Comparison of ENCODE assay signal across 1 cellular context in the genomic region with DNA sequence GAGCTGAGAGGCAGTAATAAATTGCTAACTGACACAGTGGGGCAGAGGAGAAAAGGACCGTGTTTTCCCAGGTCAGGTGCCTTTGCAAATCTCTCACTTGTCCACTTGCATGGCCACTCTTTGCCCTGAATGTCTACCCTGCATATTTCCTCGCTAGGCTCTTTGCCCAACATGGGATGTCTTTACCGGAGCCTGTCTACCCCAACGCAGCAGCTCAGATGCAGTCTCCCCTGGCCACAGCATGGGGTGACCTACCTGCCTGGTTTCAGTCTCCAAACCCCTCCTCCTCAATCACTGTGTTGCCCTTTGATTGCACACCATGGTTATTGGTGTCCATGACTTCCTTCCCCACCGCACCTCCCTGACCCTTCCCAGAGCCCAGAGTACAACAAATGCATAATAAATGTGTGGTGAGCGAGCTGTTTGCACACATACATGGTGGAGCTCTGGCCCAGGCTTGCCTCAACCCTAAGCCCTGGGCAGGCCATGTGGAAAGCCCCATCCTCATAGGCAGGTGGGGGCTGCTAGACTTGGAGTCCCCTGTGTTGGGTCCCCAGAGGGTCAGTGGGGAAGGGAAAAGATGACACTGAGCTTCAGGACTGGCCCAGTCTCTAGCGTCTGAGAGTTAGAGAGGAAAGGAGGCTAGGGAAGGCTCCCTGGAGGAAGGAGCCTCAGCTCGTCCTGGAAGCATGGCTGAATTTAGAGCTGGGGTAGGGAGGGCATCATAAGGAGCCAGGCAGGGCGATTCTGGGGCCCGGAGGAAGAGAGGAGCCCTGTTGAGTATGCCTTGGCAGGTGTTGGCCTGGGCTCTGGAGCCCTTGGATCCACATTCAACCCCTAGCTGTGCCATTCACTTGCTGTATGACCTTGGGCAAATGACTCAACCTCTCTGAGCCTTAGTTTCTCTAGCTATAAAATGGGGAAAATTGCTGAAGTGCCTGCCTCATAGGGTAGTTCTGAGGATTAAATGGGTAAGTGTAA.
TF ChIP-seq lines count a peak whose summit lies in the region.

No MANE protein-coding gene starts in this region.

TF ChIP-seq in HepG2, 621 proteins besides CTCF, POLR2A, EP300 and RAD21 (continues in another document):
- TF ChIP-seq ZNF766 (CRISPR knock-in tag; IDR thresholded peaks at IDR 0.05; ENCODE audit: borderline replicate concordance), result 0 out of 2 replicates have a peak, but pooled peaks have one; percentile 6
- TF ChIP-seq SOX6 (IDR thresholded peaks at IDR 0.05), result no peak
- TF ChIP-seq SOX6 (CRISPR knock-in tag; IDR thresholded peaks at IDR 0.05), result no peak
- no peak for TF ChIP-seq ZNF180 (CRISPR knock-in tag; IDR thresholded peaks at IDR 0.05; ENCODE audit: borderline replicate concordance, low read depth)
- TF ChIP-seq, protein P1, sequence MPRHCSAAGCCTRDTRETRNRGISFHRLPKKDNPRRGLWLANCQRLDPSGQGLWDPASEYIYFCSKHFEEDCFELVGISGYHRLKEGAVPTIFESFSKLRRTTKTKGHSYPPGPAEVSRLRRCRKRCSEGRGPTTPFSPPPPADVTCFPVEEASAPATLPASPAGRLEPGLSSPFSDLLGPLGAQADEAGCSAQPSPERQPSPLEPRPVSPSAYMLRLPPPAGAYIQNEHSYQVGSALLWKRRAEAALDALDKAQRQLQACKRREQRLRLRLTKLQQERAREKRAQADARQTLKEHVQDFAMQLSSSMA (CRISPR knock-in tag; IDR thresholded peaks at IDR 0.05), result no peak
- TF ChIP-seq SMARCE1 (IDR thresholded peaks at IDR 0.05; ENCODE audit: borderline replicate concordance), result no peak
- TF ChIP-seq LCORL (IDR thresholded peaks at IDR 0.05), result no peak
- TF ChIP-seq LCORL (CRISPR knock-in tag; IDR thresholded peaks at IDR 0.05), result peak; percentile 36; the same call in 1 of the 2 replicates
- peak; percentile 41; the same call in 1 of the 2 replicates for TF ChIP-seq ZNF878 (CRISPR knock-in tag; IDR thresholded peaks at IDR 0.05)
- TF ChIP-seq, protein P2, sequence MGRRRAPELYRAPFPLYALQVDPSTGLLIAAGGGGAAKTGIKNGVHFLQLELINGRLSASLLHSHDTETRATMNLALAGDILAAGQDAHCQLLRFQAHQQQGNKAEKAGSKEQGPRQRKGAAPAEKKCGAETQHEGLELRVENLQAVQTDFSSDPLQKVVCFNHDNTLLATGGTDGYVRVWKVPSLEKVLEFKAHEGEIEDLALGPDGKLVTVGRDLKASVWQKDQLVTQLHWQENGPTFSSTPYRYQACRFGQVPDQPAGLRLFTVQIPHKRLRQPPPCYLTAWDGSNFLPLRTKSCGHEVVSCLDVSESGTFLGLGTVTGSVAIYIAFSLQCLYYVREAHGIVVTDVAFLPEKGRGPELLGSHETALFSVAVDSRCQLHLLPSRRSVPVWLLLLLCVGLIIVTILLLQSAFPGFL (CRISPR knock-in tag; IDR thresholded peaks at IDR 0.05), result no peak
- no peak for TF ChIP-seq ZNF142 (CRISPR knock-in tag; IDR thresholded peaks at IDR 0.05)
- TF ChIP-seq, protein P3, sequence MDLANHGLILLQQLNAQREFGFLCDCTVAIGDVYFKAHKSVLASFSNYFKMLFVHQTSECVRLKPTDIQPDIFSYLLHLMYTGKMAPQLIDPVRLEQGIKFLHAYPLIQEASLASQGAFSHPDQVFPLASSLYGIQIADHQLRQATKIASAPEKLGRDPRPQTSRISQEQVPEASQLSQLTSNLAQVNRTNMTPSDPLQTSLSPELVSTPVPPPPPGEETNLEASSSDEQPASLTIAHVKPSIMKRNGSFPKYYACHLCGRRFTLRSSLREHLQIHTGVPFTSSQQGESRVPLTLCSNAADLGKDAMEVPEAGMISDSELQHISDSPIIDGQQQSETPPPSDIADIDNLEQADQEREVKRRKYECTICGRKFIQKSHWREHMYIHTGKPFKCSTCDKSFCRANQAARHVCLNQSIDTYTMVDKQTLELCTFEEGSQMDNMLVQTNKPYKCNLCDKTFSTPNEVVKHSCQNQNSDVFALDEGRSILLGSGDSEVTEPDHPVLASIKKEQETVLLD (CRISPR knock-in tag; IDR thresholded peaks at IDR 0.05; ENCODE audit: low read depth), result no peak
- TF ChIP-seq ZNF256 (CRISPR knock-in tag; conservative IDR thresholded peaks at IDR 0.05), result no peak
- TF ChIP-seq, protein P4, sequence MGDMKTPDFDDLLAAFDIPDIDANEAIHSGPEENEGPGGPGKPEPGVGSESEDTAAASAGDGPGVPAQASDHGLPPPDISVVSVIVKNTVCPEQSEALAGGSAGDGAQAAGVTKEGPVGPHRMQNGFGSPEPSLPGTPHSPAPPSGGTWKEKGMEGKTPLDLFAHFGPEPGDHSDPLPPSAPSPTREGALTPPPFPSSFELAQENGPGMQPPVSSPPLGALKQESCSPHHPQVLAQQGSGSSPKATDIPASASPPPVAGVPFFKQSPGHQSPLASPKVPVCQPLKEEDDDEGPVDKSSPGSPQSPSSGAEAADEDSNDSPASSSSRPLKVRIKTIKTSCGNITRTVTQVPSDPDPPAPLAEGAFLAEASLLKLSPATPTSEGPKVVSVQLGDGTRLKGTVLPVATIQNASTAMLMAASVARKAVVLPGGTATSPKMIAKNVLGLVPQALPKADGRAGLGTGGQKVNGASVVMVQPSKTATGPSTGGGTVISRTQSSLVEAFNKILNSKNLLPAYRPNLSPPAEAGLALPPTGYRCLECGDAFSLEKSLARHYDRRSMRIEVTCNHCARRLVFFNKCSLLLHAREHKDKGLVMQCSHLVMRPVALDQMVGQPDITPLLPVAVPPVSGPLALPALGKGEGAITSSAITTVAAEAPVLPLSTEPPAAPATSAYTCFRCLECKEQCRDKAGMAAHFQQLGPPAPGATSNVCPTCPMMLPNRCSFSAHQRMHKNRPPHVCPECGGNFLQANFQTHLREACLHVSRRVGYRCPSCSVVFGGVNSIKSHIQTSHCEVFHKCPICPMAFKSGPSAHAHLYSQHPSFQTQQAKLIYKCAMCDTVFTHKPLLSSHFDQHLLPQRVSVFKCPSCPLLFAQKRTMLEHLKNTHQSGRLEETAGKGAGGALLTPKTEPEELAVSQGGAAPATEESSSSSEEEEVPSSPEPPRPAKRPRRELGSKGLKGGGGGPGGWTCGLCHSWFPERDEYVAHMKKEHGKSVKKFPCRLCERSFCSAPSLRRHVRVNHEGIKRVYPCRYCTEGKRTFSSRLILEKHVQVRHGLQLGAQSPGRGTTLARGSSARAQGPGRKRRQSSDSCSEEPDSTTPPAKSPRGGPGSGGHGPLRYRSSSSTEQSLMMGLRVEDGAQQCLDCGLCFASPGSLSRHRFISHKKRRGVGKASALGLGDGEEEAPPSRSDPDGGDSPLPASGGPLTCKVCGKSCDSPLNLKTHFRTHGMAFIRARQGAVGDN (CRISPR knock-in tag; IDR thresholded peaks at IDR 0.05), result 0 out of 2 replicates have a peak, but pooled peaks have one; percentile 1
- 0 out of 2 replicates have a peak, but pooled peaks have one; percentile 60 for TF ChIP-seq NRL (CRISPR knock-in tag; IDR thresholded peaks at IDR 0.05; ENCODE audit: borderline replicate concordance)
- no peak for TF ChIP-seq ZBTB42 (CRISPR knock-in tag; IDR thresholded peaks at IDR 0.05)
- TF ChIP-seq YY1 (IDR thresholded peaks at IDR 0.05; ENCODE audit: insufficient read depth, insufficient replicate concordance, low read depth, low read length), result no peak
- TF ChIP-seq, protein P5, sequence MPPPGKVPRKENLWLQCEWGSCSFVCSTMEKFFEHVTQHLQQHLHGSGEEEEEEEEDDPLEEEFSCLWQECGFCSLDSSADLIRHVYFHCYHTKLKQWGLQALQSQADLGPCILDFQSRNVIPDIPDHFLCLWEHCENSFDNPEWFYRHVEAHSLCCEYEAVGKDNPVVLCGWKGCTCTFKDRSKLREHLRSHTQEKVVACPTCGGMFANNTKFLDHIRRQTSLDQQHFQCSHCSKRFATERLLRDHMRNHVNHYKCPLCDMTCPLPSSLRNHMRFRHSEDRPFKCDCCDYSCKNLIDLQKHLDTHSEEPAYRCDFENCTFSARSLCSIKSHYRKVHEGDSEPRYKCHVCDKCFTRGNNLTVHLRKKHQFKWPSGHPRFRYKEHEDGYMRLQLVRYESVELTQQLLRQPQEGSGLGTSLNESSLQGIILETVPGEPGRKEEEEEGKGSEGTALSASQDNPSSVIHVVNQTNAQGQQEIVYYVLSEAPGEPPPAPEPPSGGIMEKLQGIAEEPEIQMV (CRISPR knock-in tag; IDR thresholded peaks at IDR 0.05; ENCODE audit: low read depth), result no peak
- no peak for TF ChIP-seq ZNF275 (CRISPR knock-in tag; IDR thresholded peaks at IDR 0.05; ENCODE audit: borderline replicate concordance)
- no peak for TF ChIP-seq ZNF562 (CRISPR knock-in tag; IDR thresholded peaks at IDR 0.05; ENCODE audit: borderline replicate concordance)
- no peak for TF ChIP-seq NONO (IDR thresholded peaks at IDR 0.05)
- 0 out of 2 replicates have a peak, but pooled peaks have one; percentile 1 for TF ChIP-seq NONO (CRISPR knock-in tag; conservative IDR thresholded peaks at IDR 0.05)
- TF ChIP-seq ATRX (CRISPR knock-in tag; IDR thresholded peaks at IDR 0.05; ENCODE audit: borderline replicate concordance), result no peak
- 0 out of 2 replicates have a peak, but pooled peaks have one; percentile 22 for TF ChIP-seq ZNF607 (CRISPR knock-in tag; IDR thresholded peaks at IDR 0.05; ENCODE audit: borderline replicate concordance)
- TF ChIP-seq ZNF558 (CRISPR knock-in tag; IDR thresholded peaks at IDR 0.05; ENCODE audit: borderline replicate concordance), result no peak
- peak; percentile 73 for TF ChIP-seq POLR2G (IDR thresholded peaks at IDR 0.05; ENCODE audit: low read depth, low read length)
- TF ChIP-seq PAWR (CRISPR knock-in tag; IDR thresholded peaks at IDR 0.05; ENCODE audit: borderline replicate concordance), result no peak; the same call in 1 of the 2 replicates
- TF ChIP-seq ZNF616 (CRISPR knock-in tag; IDR thresholded peaks at IDR 0.05; ENCODE audit: low read depth), result no peak
- peak; percentile 45; the same call in 1 of the 2 replicates for TF ChIP-seq ZNF333 (CRISPR knock-in tag; IDR thresholded peaks at IDR 0.05; ENCODE audit: borderline replicate concordance)
- no peak for TF ChIP-seq SIX4 (CRISPR knock-in tag; IDR thresholded peaks at IDR 0.05)
- TF ChIP-seq POLR2AphosphoS2 (IDR thresholded peaks at IDR 0.05; ENCODE audit: low read depth, low read length), result 0 out of 2 replicates have a peak, but pooled peaks have one; percentile 43
- no peak; the same call in 1 of the 2 replicates for TF ChIP-seq TMF1 (CRISPR knock-in tag; IDR thresholded peaks at IDR 0.05; ENCODE audit: low read depth)
- no peak for TF ChIP-seq ZSCAN9 (CRISPR knock-in tag; IDR thresholded peaks at IDR 0.05; ENCODE audit: borderline replicate concordance)
- no peak for TF ChIP-seq SMYD3 (CRISPR knock-in tag; IDR thresholded peaks at IDR 0.05)
- TF ChIP-seq STAT5B (CRISPR knock-in tag; IDR thresholded peaks at IDR 0.05), result 0 out of 2 replicates have a peak, but pooled peaks have one; percentile 13
- TF ChIP-seq TCF7L2 (IDR thresholded peaks at IDR 0.05; ENCODE audit: low read depth, low read length), result no peak
- no peak for TF ChIP-seq CCDC6 (CRISPR knock-in tag; IDR thresholded peaks at IDR 0.05)
- peak; percentile 51 for TF ChIP-seq POLR2AphosphoS5 (IDR thresholded peaks at IDR 0.05; ENCODE audit: low read depth, low read length)
- TF ChIP-seq HOXA9 (CRISPR knock-in tag; IDR thresholded peaks at IDR 0.05; ENCODE audit: borderline replicate concordance), result no peak
- no peak for TF ChIP-seq PAX8 (CRISPR knock-in tag; IDR thresholded peaks at IDR 0.05; ENCODE audit: borderline replicate concordance)
- TF ChIP-seq TBL1XR1 (IDR thresholded peaks at IDR 0.05; ENCODE audit: borderline replicate concordance, low read length, partially characterized antibody), result no peak
- TF ChIP-seq ZSCAN29 (CRISPR knock-in tag; conservative IDR thresholded peaks at IDR 0.05), result no peak
- TF ChIP-seq ZSCAN21 (CRISPR knock-in tag; IDR thresholded peaks at IDR 0.05; ENCODE audit: borderline replicate concordance), result no peak
- TF ChIP-seq ZNF563 (CRISPR knock-in tag; IDR thresholded peaks at IDR 0.05), result 0 out of 2 replicates have a peak, but pooled peaks have one; percentile 58
- no peak for TF ChIP-seq RXRB (CRISPR knock-in tag; IDR thresholded peaks at IDR 0.05; ENCODE audit: borderline replicate concordance)
- no peak for TF ChIP-seq CHD4 (IDR thresholded peaks at IDR 0.05; ENCODE audit: borderline replicate concordance, low read length)
- TF ChIP-seq NFIB (CRISPR knock-in tag; IDR thresholded peaks at IDR 0.05; ENCODE audit: borderline replicate concordance), result 0 out of 2 replicates have a peak, but pooled peaks have one; percentile 61
